8 cellular contexts compared by ENCODE assay signal in the genomic region with DNA sequence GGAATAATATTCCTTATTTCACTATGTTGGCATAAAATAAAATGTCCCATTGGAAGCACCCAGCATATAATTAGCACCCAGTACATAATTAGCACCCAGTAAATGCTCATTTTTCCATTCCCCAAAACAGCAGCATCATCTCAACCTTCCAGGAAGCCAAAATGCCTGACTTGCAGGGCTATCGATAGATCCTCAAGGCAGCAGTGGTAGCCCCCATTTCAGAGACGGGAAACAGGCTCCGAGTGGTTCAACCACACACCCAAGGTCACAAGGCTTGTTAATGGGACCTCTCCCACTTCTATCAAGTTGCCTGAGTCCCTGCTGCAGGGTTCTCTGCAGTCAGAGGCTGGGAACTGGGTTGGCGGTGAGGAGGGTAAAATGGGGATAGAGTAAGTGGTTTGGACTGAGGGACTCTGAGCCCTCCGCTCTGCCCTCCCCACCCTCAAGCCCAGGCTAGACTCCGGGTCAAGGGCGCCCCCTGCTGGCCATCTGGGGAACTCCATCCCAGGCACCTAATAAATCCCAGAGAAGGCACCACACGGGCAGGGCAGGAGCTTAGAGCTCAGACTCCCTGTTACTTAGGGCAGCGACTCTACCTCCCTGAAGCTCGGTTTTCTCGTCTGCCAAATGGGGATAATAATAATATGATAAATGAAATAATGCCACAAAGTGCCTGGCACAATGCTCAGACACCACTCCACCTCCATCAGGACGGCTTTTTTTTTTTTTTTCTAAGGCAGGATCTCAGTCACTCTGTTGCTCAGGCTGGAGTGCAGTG. TPM values are rescaled to one million over a fixed set of nuclear protein-coding genes. Genes with fewer than 3 reads are reported as not detected.
DNase-seq lines count a peak whose midpoint lies in the region; ATAC-seq and TF ChIP-seq lines count a peak whose summit lies in the region.

No MANE protein-coding gene starts in this region.

- H3F3A ChIP-seq in PC-3 (ENCODE audit: low read length, unreplicated experiment) (no peaks in the 10 kb centered on the region), neural cell (ENCODE audit: insufficient read depth, low read length, poor library complexity, severe bottlenecking) (no peaks in the 10 kb centered on the region)

- peak; percentile 95 for TF ChIP-seq CTCF in A673 (conservative IDR thresholded peaks at IDR 0.05; ENCODE audit: low read depth, low read length)
- TF ChIP-seq CTCF in GM13977 (IDR thresholded peaks at IDR 0.05; ENCODE audit: extremely low read depth, insufficient read depth, missing control alignments): peak; percentile 96
- peak; percentile 94 for TF ChIP-seq CTCF in PC-3 (conservative IDR thresholded peaks at IDR 0.05; ENCODE audit: low read depth, low read length)
- peak; percentile 69 for TF ChIP-seq CTCF in neural cell (IDR thresholded peaks at IDR 0.05; ENCODE audit: poor library complexity, severe bottlenecking)

- peaks cover 23% of the 10 kb centered on the region for H3K4me1 Mint-ChIP-seq in activated T-cell treated with anti-CD3 and anti-CD28 coated beads, Interleukin-2, amount 50 U/mL, for 24 hours (ENCODE audit: low read depth)
- H3K4me1 Mint-ChIP-seq in stimulated activated naive CD8-positive, alpha-beta T cell treated with anti-CD3 and anti-CD28 coated beads, Interleukin-15, amount 100 ng/mL, for 72 hours: peaks cover 25% of the 10 kb centered on the region

- CTCF ChIA-PET in A673 (lab: Charles Lee) (interaction anchor here (0.5 to 3.2 kb wide), 14 partner anchors 11 to 1544 kb away, joined by 3 to 56 read pairs (median 4); no protein-coding TSS in a partner anchor), PC-3 (lab: Charles Lee) (interaction anchor here (0.6 to 2.4 kb wide), 11 partner anchors 14 to 1070 kb away, joined by 3 to 67 read pairs (median 4); no protein-coding TSS in a partner anchor)

- intact Hi-C loops in A673 (cut with micrococcal nuclease; ENCODE audit: unreplicated experiment) (loop anchor here (1.0 to 5.0 kb wide), 2 partner anchors 60 to 133 kb away; no protein-coding TSS in a partner anchor), PC-3 (cut with micrococcal nuclease) (no loop called here)

- H3K27ac Mint-ChIP-seq in activated T-cell treated with anti-CD3 and anti-CD28 coated beads, Interleukin-2, amount 50 U/mL, for 24 hours: no peak overlapping the region
- peak overlapping the region in 1 of 2 donors; percentile 57 for H3K27ac Mint-ChIP-seq in stimulated activated naive CD8-positive, alpha-beta T cell treated with anti-CD3 and anti-CD28 coated beads, Interleukin-15, amount 100 ng/mL, for 72 hours

- H3K27me3 ChIP-seq in A673 (replicated peaks; ENCODE audit: insufficient read depth, low read depth, low read length, poor library complexity) (no peaks in the 10 kb centered on the region), PC-3 (ENCODE audit: low read length) (no peaks in the 10 kb centered on the region), neural cell (ENCODE audit: insufficient read depth, low read depth, low read length) (no peaks in the 10 kb centered on the region)

- H3K9me3 ChIP-seq in A673 (ENCODE audit: low read depth, low read length, poor library complexity, severe bottlenecking) (no peaks in the 10 kb centered on the region), PC-3 (ENCODE audit: low read length) (no peaks in the 10 kb centered on the region), neural cell (ENCODE audit: low read length) (no peaks in the 10 kb centered on the region)

- H3K79me2 ChIP-seq in PC-3 (ENCODE audit: low read length): no peaks in the 10 kb centered on the region
- H3K79me2 ChIP-seq in neural cell (replicated peaks; ENCODE audit: insufficient read depth, low read length): no peaks in the 10 kb centered on the region

- H3K4me1 ChIP-seq in A673 (ENCODE audit: insufficient read depth, low read length, poor library complexity, severe bottlenecking) (peaks cover 24% of the 10 kb centered on the region), PC-3 (ENCODE audit: insufficient read depth, low read length) (peaks cover 7% of the 10 kb centered on the region; the same call in 1 of the 2 replicates)

- POLR2A ChIA-PET in A673 (lab: Charles Lee; ENCODE audit: low non-redundant PET): no interaction called here
- POLR2A ChIA-PET in PC-3 (lab: Charles Lee; ENCODE audit: unreplicated experiment): interaction anchor here (0.6 kb wide), 1 partner anchor 61 kb away, joined by 8 read pairs; no protein-coding TSS in a partner anchor

- no peaks in the 10 kb centered on the region for H3K9me2 ChIP-seq in PC-3 (replicated peaks; ENCODE audit: low read length)
- H3K9me2 ChIP-seq in neural cell (ENCODE audit: insufficient read depth, low read length): no peaks in the 10 kb centered on the region

- H3K27ac ChIP-seq in A673 (ENCODE audit: low read depth, low read length, poor library complexity, severe bottlenecking): no peak overlapping the region
- H3K27ac ChIP-seq in PC-3 (ENCODE audit: low read length): no peak overlapping the region
- no peak overlapping the region for H3K27ac ChIP-seq in neural cell (ENCODE audit: low read length)

- in situ Hi-C loops in GM13977 (cut with MboI; ENCODE audit: low pct_unique_long_range_greater_than_20kb, low sequenced_read_pairs, unreplicated experiment): loop anchor here (5.0 to 10.0 kb wide), 2 partner anchors 37 to 55 kb away; a partner anchor contains a TSS

- BruUV-seq in A673 (replicated peaks; lab: Mats Ljungman, UMichigan): no TSS peak
- no TSS peak for BruUV-seq in PC-3 (replicated peaks; lab: Mats Ljungman, UMichigan)

- H3K36me3 ChIP-seq in A673 (ENCODE audit: insufficient read depth, low read length, poor library complexity, severe bottlenecking) (no peaks in the 10 kb centered on the region), PC-3 (ENCODE audit: low read depth, low read length) (no peaks in the 10 kb centered on the region), neural cell (ENCODE audit: insufficient read depth, low read length) (no peaks in the 10 kb centered on the region)

- H3K9ac ChIP-seq in PC-3 (ENCODE audit: low read length) (no peak overlapping the region), neural cell (ENCODE audit: low read length) (no peak overlapping the region)

- no peak overlapping the region for H3K4me3 Mint-ChIP-seq in activated T-cell treated with anti-CD3 and anti-CD28 coated beads, Interleukin-2, amount 50 U/mL, for 24 hours
- H3K4me3 Mint-ChIP-seq in stimulated activated naive CD8-positive, alpha-beta T cell treated with anti-CD3 and anti-CD28 coated beads, Interleukin-15, amount 100 ng/mL, for 72 hours: peak overlapping the region; percentile 33 to 38

- peak; percentile 72 for ATAC-seq in PC-3
- ATAC-seq in stimulated activated naive CD8-positive, alpha-beta T cell treated with anti-CD3 and anti-CD28 coated beads, Interleukin-15, amount 100 ng/mL, for 72 hours: peak; percentile 85

- TF ChIP-seq EP300 in neural cell (conservative IDR thresholded peaks at IDR 0.05; ENCODE audit: poor library complexity, severe bottlenecking): no peak

- TF ChIP-seq RAD21 in neural cell (conservative IDR thresholded peaks at IDR 0.05): peak; percentile 57

- no peaks in the 10 kb centered on the region for H3K9me3 Mint-ChIP-seq in activated T-cell treated with anti-CD3 and anti-CD28 coated beads, Interleukin-2, amount 50 U/mL, for 24 hours
- H3K9me3 Mint-ChIP-seq in stimulated activated naive CD8-positive, alpha-beta T cell treated with anti-CD3 and anti-CD28 coated beads, Interleukin-15, amount 100 ng/mL, for 72 hours: no peaks in the 10 kb centered on the region

- H3K4me2 ChIP-seq in PC-3 (ENCODE audit: low read length) (peak overlapping the region; percentile 42; the same call in 1 of the 2 replicates), neural cell (ENCODE audit: low read length) (no peak overlapping the region)

- H3K4me3 ChIP-seq in A673 (ENCODE audit: low read depth, low read length, poor library complexity, severe bottlenecking) (no peak overlapping the region), PC-3 (ENCODE audit: low read length) (no peak overlapping the region), neural cell (ENCODE audit: low read length) (no peak overlapping the region)

- H4K20me1 ChIP-seq in PC-3 (ENCODE audit: low read length) (no peaks in the 10 kb centered on the region), neural cell (ENCODE audit: insufficient read depth) (no peaks in the 10 kb centered on the region)

- H2AFZ ChIP-seq in PC-3 (ENCODE audit: low read length) (peak overlapping the region; percentile 35; the same call in 1 of the 2 replicates), neural cell (ENCODE audit: low read depth, low read length) (no peak overlapping the region)

- no peaks in the 10 kb centered on the region for H3K27me3 Mint-ChIP-seq in activated T-cell treated with anti-CD3 and anti-CD28 coated beads, Interleukin-2, amount 50 U/mL, for 24 hours
- H3K27me3 Mint-ChIP-seq in stimulated activated naive CD8-positive, alpha-beta T cell treated with anti-CD3 and anti-CD28 coated beads, Interleukin-15, amount 100 ng/mL, for 72 hours: peaks cover 5% of the 10 kb centered on the region

- H3K36me3 Mint-ChIP-seq in activated T-cell treated with anti-CD3 and anti-CD28 coated beads, Interleukin-2, amount 50 U/mL, for 24 hours (ENCODE audit: low read depth): no peaks in the 10 kb centered on the region

- peak; percentile 86 for DNase-seq in A673 (ENCODE audit: low spot score)
- peak; percentile 89 for DNase-seq in GM13977 (ENCODE audit: low spot score)
- peak; percentile 75 for DNase-seq in HT1080 (ENCODE audit: low read depth)
- peak; percentile 85 for DNase-seq in PC-3
- peak; percentile 99 for DNase-seq in activated T-cell treated with anti-CD3 and anti-CD28 coated beads, Interleukin-2, amount 50 U/mL, for 24 hours
- DNase-seq in fibroblast of gingiva (ENCODE audit: low read depth): peak; percentile 41
- peak; percentile 92 to 95 for DNase-seq in stimulated activated naive CD8-positive, alpha-beta T cell treated with anti-CD3 and anti-CD28 coated beads, Interleukin-15, amount 100 ng/mL, for 72 hours

TF ChIP-seq in neural cell, 6 proteins besides CTCF, POLR2A, EP300 and RAD21 (continues in another document):
- TF ChIP-seq MXI1 (conservative IDR thresholded peaks at IDR 0.05; ENCODE audit: poor library complexity, severe bottlenecking): no peak
- TF ChIP-seq TAF1 (IDR thresholded peaks at IDR 0.05; ENCODE audit: low read depth): no peak

RNA-seq across cellular contexts. Expression of a gene that starts 21.9 kb away (rescaled TPM):
- total RNA-seq in A673 (2021) (not detected in 2 replicates), PC-3 (2014; rRNA removed) (not detected in 2 replicates)
- 0.50 and 1.5 TPM in 2 replicates for total RNA-seq in HT1080 (2014; rRNA removed; shearing (Covaris generic))
- polyA plus RNA-seq in HT1080 (2015; cell fraction: cytosol; rRNA removed): 0.79 and 0.81 TPM in 2 replicates
- 0.42 and 1.3 TPM in 2 replicates for polyA plus RNA-seq in HT1080 (2015; cell fraction: nucleus; rRNA removed)
- polyA plus RNA-seq in neural cell: 0.12 TPM in 1 of 2 replicates, not detected in the other
- polyA minus RNA-seq in neural cell: not detected in 2 replicates

RNA-seq across cellular contexts. Expression of a gene that starts 56.1 kb away (rescaled TPM):
- total RNA-seq in A673 (2021): not detected in 2 replicates
- 0.43 TPM in 1 of 2 replicates, not detected in the other for total RNA-seq in HT1080 (2014; rRNA removed; shearing (Covaris generic))
- polyA plus RNA-seq in HT1080 (2015; cell fraction: cytosol; rRNA removed): 0.10 TPM in 1 of 2 replicates, not detected in the other
- 0.04 and 0.79 TPM in 2 replicates for polyA plus RNA-seq in HT1080 (2015; cell fraction: nucleus; rRNA removed)
- total RNA-seq in PC-3 (2014; rRNA removed): 0.63 TPM in 1 of 2 replicates, not detected in the other
- polyA plus RNA-seq in neural cell: 0.22 and 0.42 TPM in 2 replicates
- polyA minus RNA-seq in neural cell: 0.46 and 0.49 TPM in 2 replicates

Comparison
In these comparisons a context has a peak if more than half of its experiments do, and no peak if none do; other contexts are left out.
1. DNase-seq: peak in every context shown above with its lines; median percentile 99 in activated T-cell treated with anti-CD3 and anti-CD28 coated beads, Interleukin-2, amount 50 U/mL, for 24 hours; 94 in stimulated activated naive CD8-positive, alpha-beta T cell treated with anti-CD3 and anti-CD28 coated beads, Interleukin-15, amount 100 ng/mL, for 72 hours; 89 in GM13977; 86 in A673; 85 in PC-3; 75 in HT1080; 41 in fibroblast of gingiva.